In the genomic region with DNA sequence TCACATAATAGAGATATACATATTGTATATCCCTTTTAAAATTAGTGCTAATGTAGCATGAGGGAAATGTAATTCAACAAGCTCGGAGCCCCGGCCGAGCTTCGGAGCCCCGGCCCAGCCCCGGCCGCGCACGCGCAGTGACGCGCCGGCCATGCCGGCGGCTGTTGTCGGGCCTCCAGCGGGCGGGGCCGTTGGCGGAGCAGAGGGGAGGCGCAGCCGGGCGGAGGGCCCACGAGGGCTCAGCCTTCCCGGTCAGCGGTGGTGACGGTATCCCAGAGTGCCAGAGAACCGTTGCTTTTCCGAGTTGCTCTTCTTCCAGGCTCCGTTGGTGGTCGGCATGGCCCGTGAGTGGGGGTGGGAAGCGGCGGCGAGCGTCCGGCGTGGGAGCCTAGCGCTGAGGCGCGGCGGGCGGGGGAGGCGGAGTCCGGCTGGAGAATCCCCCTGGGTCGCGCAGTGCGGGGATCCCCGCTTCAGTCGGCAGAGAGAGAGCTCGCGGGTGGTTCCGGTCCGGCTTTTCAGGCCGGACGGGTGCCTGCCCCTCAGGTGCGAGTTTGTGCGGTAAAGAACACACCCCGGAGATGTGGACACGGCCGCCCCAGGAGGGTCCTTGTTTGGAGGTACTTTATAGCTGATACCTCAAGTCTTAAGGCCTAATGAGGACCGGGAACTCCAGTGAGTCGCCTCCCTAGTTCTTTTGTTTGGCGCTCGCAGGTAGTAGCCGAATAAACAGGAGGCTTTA, we compare ENCODE assay signal across 8 cellular contexts. TPM values are rescaled to one million over a fixed set of nuclear protein-coding genes. Genes with fewer than 3 reads are reported as not detected.
A peak's percentile ranks its signal among the peaks of the same experiment; 100 is the strongest.
DNase-seq lines count a peak whose midpoint lies in the region; ATAC-seq, FAIRE-seq and TF ChIP-seq lines count a peak whose summit lies in the region.
"Not testable (repeated sequence)": the region's sequence is repeated elsewhere in the genome, so short reads cannot be mapped to it uniquely, and the experiment has no call there.

A gene (plus strand): TSS at position 137 of the 739 bp plus-strand sequence. CDS start 201 bp downstream, at position 338.

- H3F3A ChIP-seq in PC-3 (ENCODE audit: low read length, unreplicated experiment) = not testable (repeated sequence)

- CTCF ChIA-PET in HCT116 (lab: Charles Lee); PC-3 (lab: Charles Lee); mammary epithelial cell (lab: Charles Lee; ENCODE audit: low non-redundant PET): not testable (repeated sequence)

- H2AFZ ChIP-seq in HCT116 (ENCODE audit: low read depth, low read length, poor library complexity, severe bottlenecking); PC-3 (ENCODE audit: low read length); mammary epithelial cell (ENCODE audit: low read depth, low read length): not testable (repeated sequence)

- in situ Hi-C loops in mammary epithelial cell (cut with MboI; ENCODE audit: low sequenced_read_pairs in 2 of 2) = not testable (repeated sequence)

- H3K79me2 ChIP-seq in HCT116 (ENCODE audit: insufficient read depth, low read length); PC-3 (ENCODE audit: low read length); mammary epithelial cell (ENCODE audit: insufficient read depth, low read length): not testable (repeated sequence)

- RAD21 ChIA-PET in HCT116 (lab: Charles Lee; ENCODE audit: low non-redundant PET in 1 of 2, low total read pairs in 2 of 2, uncharacterized antibody in 2 of 2, unreplicated experiment in 2 of 2) = not testable (repeated sequence)

- POLR2A ChIA-PET in HCT116 (lab: Charles Lee); PC-3 (lab: Charles Lee; ENCODE audit: unreplicated experiment): not testable (repeated sequence)

- H3K4me3 ChIP-seq in HCT116 (replicated peaks in 1 of 2; ENCODE audit: low read depth in 1 of 2, low read length in 2 of 2); PC-3 (ENCODE audit: low read length); mammary epithelial cell (replicated peaks in 1 of 3; ENCODE audit: insufficient read depth in 1 of 3, low read depth in 2 of 3, low read length in 3 of 3); lower lobe of right lung: not testable (repeated sequence)

- not testable (repeated sequence) for TF ChIP-seq CTCF in HCT116 (IDR thresholded peaks at IDR 0.05 in 2 of 3, conservative IDR thresholded peaks at IDR 0.05 in 1 of 3; ENCODE audit: borderline replicate concordance in 1 of 3, insufficient read depth in 1 of 3, low read depth in 2 of 3, low read length in 2 of 3); PC-3 (conservative IDR thresholded peaks at IDR 0.05; ENCODE audit: low read depth, low read length); mammary epithelial cell (conservative IDR thresholded peaks at IDR 0.05 in 1 of 2, IDR thresholded peaks at IDR 0.05 in 1 of 2; ENCODE audit: extremely low read depth in 1 of 2, insufficient read depth in 1 of 2, low read depth in 1 of 2, low read length in 2 of 2); lower lobe of right lung (IDR thresholded peaks at IDR 0.05)

- H3K36me3 Mint-ChIP-seq in stimulated activated effector memory CD8-positive, alpha-beta T cell treated with anti-CD3 and anti-CD28 coated beads, Interleukin-12 subunit alpha, Interleukin-12 subunit beta, amount 100 ng/mL, for 72 hours = not testable (repeated sequence)

- H3K4me3 Mint-ChIP-seq in stimulated activated effector memory CD8-positive, alpha-beta T cell treated with anti-CD3 and anti-CD28 coated beads, Interleukin-12 subunit alpha, Interleukin-12 subunit beta, amount 100 ng/mL, for 72 hours = not testable (repeated sequence)

- not testable (repeated sequence) for H3K9me3 Mint-ChIP-seq in stimulated activated effector memory CD8-positive, alpha-beta T cell treated with anti-CD3 and anti-CD28 coated beads, Interleukin-12 subunit alpha, Interleukin-12 subunit beta, amount 100 ng/mL, for 72 hours

- not testable (repeated sequence) for H3K9me2 ChIP-seq in HCT116 (ENCODE audit: insufficient read depth); PC-3 (replicated peaks; ENCODE audit: low read length)

- DNase-seq in GM12892 (ENCODE audit: insufficient read length); HCT116 (ENCODE audit: low read depth, low spot score); PC-3; mammary epithelial cell; lower lobe of right lung; stimulated activated effector memory CD8-positive, alpha-beta T cell treated with anti-CD3 and anti-CD28 coated beads, Interleukin-12 subunit alpha, Interleukin-12 subunit beta, amount 100 ng/mL, for 72 hours (ENCODE audit: low spot score in 2 of 2): not testable (repeated sequence)

- not testable (repeated sequence) for H3K4me1 Mint-ChIP-seq in stimulated activated effector memory CD8-positive, alpha-beta T cell treated with anti-CD3 and anti-CD28 coated beads, Interleukin-12 subunit alpha, Interleukin-12 subunit beta, amount 100 ng/mL, for 72 hours

- dilution Hi-C loops in mammary epithelial cell (cut with HindIII; ENCODE audit: low sequenced_read_pairs) = not testable (repeated sequence)

- not testable (repeated sequence) for H3K27me3 ChIP-seq in HCT116 (ENCODE audit: insufficient read depth, low read length); PC-3 (ENCODE audit: low read length); mammary epithelial cell (ENCODE audit: insufficient read depth, low read length); lower lobe of right lung (ENCODE audit: low read depth)

- not testable (repeated sequence) for H3K9me3 ChIP-seq in HCT116 (ENCODE audit: control insufficient read depth in 1 of 2, insufficient read depth in 1 of 2, low read depth in 1 of 2, low read length in 2 of 2); PC-3 (ENCODE audit: low read length); mammary epithelial cell (replicated peaks; ENCODE audit: insufficient read depth, low read length); lower lobe of right lung

- WGBS in mammary epithelial cell (ENCODE audit: low coverage, missing lambda C conversion rate) = no CpG with 5 or more reads among the region's 66 CpGs

- intact Hi-C loops in HCT116 (cut with micrococcal nuclease); PC-3 (cut with micrococcal nuclease); mammary epithelial cell (cut with micrococcal nuclease); lower lobe of right lung (cut with DNase I): not testable (repeated sequence)

- not testable (repeated sequence) for TF ChIP-seq POLR2A in GM12892 (IDR thresholded peaks at IDR 0.05; ENCODE audit: low read depth, low read length); HCT116 (IDR thresholded peaks at IDR 0.05; ENCODE audit: borderline replicate concordance, extremely low read depth, insufficient read depth, insufficient read length)

- not testable (repeated sequence) for H3K4me1 ChIP-seq in HCT116 (ENCODE audit: control insufficient read depth in 1 of 2, insufficient read depth in 2 of 2, low read length in 2 of 2); PC-3 (ENCODE audit: insufficient read depth, low read length); mammary epithelial cell (ENCODE audit: insufficient read depth, low read length); lower lobe of right lung

- not testable (repeated sequence) for H3K27ac Mint-ChIP-seq in stimulated activated effector memory CD8-positive, alpha-beta T cell treated with anti-CD3 and anti-CD28 coated beads, Interleukin-12 subunit alpha, Interleukin-12 subunit beta, amount 100 ng/mL, for 72 hours

- TF ChIP-seq RAD21 in HCT116 (IDR thresholded peaks at IDR 0.05; ENCODE audit: low read depth) = not testable (repeated sequence)

- ATAC-seq in GM19397 (IDR thresholded peaks at IDR 0.05; ENCODE audit: unreplicated experiment) = peak; percentile 92
- peak; percentile 95 for ATAC-seq in HCT116
- peak; percentile 85 for ATAC-seq in HG03097 (IDR thresholded peaks at IDR 0.05; ENCODE audit: low FRiP score, unreplicated experiment)
- peak; percentile 91 for ATAC-seq in PC-3
- peak; percentile 99 for ATAC-seq in lower lobe of right lung
- ATAC-seq in stimulated activated effector memory CD8-positive, alpha-beta T cell treated with anti-CD3 and anti-CD28 coated beads, Interleukin-12 subunit alpha, Interleukin-12 subunit beta, amount 100 ng/mL, for 72 hours = peak; percentile 94

- not testable (repeated sequence) for H3K9ac ChIP-seq in HCT116 (ENCODE audit: low read length); PC-3 (ENCODE audit: low read length); mammary epithelial cell (ENCODE audit: insufficient read depth, low read length)

- BruUV-seq in HCT116 (replicated peaks; lab: Mats Ljungman, UMichigan) (TSS peak; percentile 61), mammary epithelial cell (replicated peaks; lab: Mats Ljungman, UMichigan) (TSS peak; percentile 50)
- not testable (repeated sequence) for BruUV-seq in PC-3 (replicated peaks; lab: Mats Ljungman, UMichigan)

- H3K27ac ChIP-seq in HCT116 (ENCODE audit: low read depth, low read length); PC-3 (ENCODE audit: low read length); mammary epithelial cell (ENCODE audit: insufficient read depth, low read depth, low read length); lower lobe of right lung: not testable (repeated sequence)

- H3K4me2 ChIP-seq in HCT116 (ENCODE audit: low read length); PC-3 (ENCODE audit: low read length); mammary epithelial cell (ENCODE audit: insufficient read depth, low read depth, low read length): not testable (repeated sequence)

- FAIRE-seq in GM12892 (lab: Jason Lieb, UNC) = peak; percentile 99

- H4K20me1 ChIP-seq in HCT116 (ENCODE audit: insufficient read depth); PC-3 (ENCODE audit: low read length); mammary epithelial cell (ENCODE audit: insufficient read depth, low read length): not testable (repeated sequence)

- H3K36me3 ChIP-seq in HCT116 (ENCODE audit: control insufficient read depth in 1 of 2, insufficient read depth in 2 of 2, low read length in 2 of 2); PC-3 (ENCODE audit: low read depth, low read length); mammary epithelial cell (ENCODE audit: insufficient read depth, low read length); lower lobe of right lung: not testable (repeated sequence)

RNA-seq across cellular contexts. Expression of the gene that starts here (rescaled TPM):
- polyA plus RNA-seq in GM12892 (2012; ENCODE audit: missing spikeins) = 26.4 TPM
- total RNA-seq in HCT116 (2021; ENCODE audit: unreplicated experiment) (3.7 TPM), PC-3 (2014; rRNA removed) (2.1 TPM in 1 of 2 replicates, not detected in the other), mammary epithelial cell (10 to 100 TPM in 1 of 2 donors, 1 to 10 TPM in 1; 7.8 to 11.5 TPM), lower lobe of right lung (7.5 TPM)
- not detected in 2 replicates for polyA plus RNA-seq in HCT116 (2012)
- polyA plus RNA-seq in mammary epithelial cell = 2.0 TPM
- polyA minus RNA-seq in mammary epithelial cell = not detected
